ENCODE assay signal across 35 cellular contexts in the genomic region with DNA sequence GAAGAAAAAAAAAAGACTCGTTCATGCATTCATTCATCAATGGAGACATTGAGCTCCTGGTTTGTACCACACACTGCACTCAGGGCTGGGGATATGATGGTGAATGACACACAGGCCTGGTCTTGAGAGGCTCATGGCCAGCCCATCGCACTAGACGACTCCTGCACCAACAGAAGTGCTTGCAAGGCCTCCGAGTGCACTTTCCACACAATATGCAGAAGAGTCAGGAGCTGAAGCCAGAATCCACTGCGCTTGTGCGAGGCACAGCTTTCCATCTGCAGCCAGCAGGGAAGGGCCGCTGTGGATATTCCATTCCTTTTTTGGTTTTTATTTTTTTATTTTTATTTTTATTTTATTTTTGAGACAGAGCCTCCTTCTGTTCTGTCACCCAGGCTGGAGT.
"Had no signal": no experiment of that assay in that cellular context is flagged by ENCODE, and none has a peak within 500 bp of the region (broad histone marks: within the 10 kb centered on the region; RNA-seq: fewer than 3 reads in every experiment).

No MANE protein-coding gene starts in this region.

- H3K27me3 ChIP-seq: MG63 had no signal

- H3K27ac ChIP-seq: KMS-11 had no signal

- DNase-seq: Karpas-422, Kasumi-1, MG63, MM.1S, MV-4-11, NCI-H1048, NCI-H1092, NCI-H1092 treated with DMSO at 0.1 percent for 48 hours, NCI-H1105, NCI-H1105 treated with DMSO at 0.1 percent for 48 hours, NCI-H1417, NCI-H1417 treated with DMSO at 0.1 percent for 48 hours, NCI-H1436, NCI-H1436 treated with DMSO at 0.1 percent for 48 hours, NCI-H146, NCI-H1694, NCI-H1694 treated with DMSO at 0.1 percent for 48 hours, NCI-H187, NCI-H187 treated with DMSO at 0.1 percent for 48 hours, NCI-H1930, NCI-H2029, NCI-H2029 treated with DMSO at 0.1 percent for 48 hours, NCI-H2081, NCI-H2081 treated with DMSO at 0.1 percent for 48 hours, NCI-H2107, NCI-H2171, NCI-H2171 treated with DMSO at 0.1 percent for 48 hours, NCI-H2227 treated with DMSO at 0.1 percent for 48 hours, NCI-H226, NCI-H345, NCI-H446, NCI-H446 treated with DMSO at 0.1 percent for 48 hours, NCI-H510A, NCI-H510A treated with DMSO at 0.1 percent for 48 hours had no signal

- H3K4me3 ChIP-seq: MG63 had no signal

- H3K4me2 ChIP-seq: KMS-11 had no signal

- H3K9ac ChIP-seq: KMS-11 had no signal

- H3K9me3 ChIP-seq: MG63 had no signal

- H3K36me3 ChIP-seq: MG63 had no signal
